Comparison of ENCODE assay signal across 8 cellular contexts in genomic region chr17:21452377-21453143, GRCh38.
A peak's percentile ranks its signal among the peaks of the same experiment; 100 is the strongest.
DNase-seq lines count a peak whose midpoint lies in the region; ATAC-seq and TF ChIP-seq lines count a peak whose summit lies in the region.

No MANE protein-coding gene starts in this region.

- peaks cover 0 to 2% of the 10 kb centered on the region in 2 donors for H3K36me3 Mint-ChIP-seq in CD14-positive monocyte

- H3K4me2 ChIP-seq in neural cell (ENCODE audit: low read length) = no peak overlapping the region

- H3K4me1 Mint-ChIP-seq in CD14-positive monocyte = peaks cover 13% of the 10 kb centered on the region

- H4K20me1 ChIP-seq in neural cell (ENCODE audit: insufficient read depth) = no peaks in the 10 kb centered on the region

- DNase-seq in CD14-positive monocyte (ENCODE audit: low spot score) (peak; percentile 74), LHCN-M2 (ENCODE audit: low read depth) (peak; percentile 58), foreskin melanocyte (peak; percentile 76), ureter (ENCODE audit: low spot score) (peak; percentile 66)
- peak; percentile 38 to 50 for DNase-seq in activated T-cell treated with anti-CD3 and anti-CD28 coated beads, Interleukin-2, amount 50 U/mL, for 48 hours

- H3K27me3 ChIP-seq in neural cell (ENCODE audit: insufficient read depth, low read depth, low read length) = peaks cover 9% of the 10 kb centered on the region

- H3K27me3 Mint-ChIP-seq in CD14-positive monocyte (ENCODE audit: low read depth in 3 of 3) = peaks cover 14 to 28% (median 20%) of the 10 kb centered on the region in 3 donors

- no peak for TF ChIP-seq EP300 in neural cell (conservative IDR thresholded peaks at IDR 0.05; ENCODE audit: poor library complexity, severe bottlenecking)

- H3K4me3 ChIP-seq in neural cell (ENCODE audit: low read length) = peak overlapping the region; percentile 54

- H3K9me3 ChIP-seq in neural cell (ENCODE audit: low read length) = no peaks in the 10 kb centered on the region

- peak overlapping the region in 1 of 7 donors; percentile 40 for H3K27ac Mint-ChIP-seq in CD14-positive monocyte

- TF ChIP-seq CTCF in CD14-positive monocyte (IDR thresholded peaks at IDR 0.05) (peak; percentile 76), neural cell (IDR thresholded peaks at IDR 0.05; ENCODE audit: poor library complexity, severe bottlenecking) (peak; percentile 63)

- no peak overlapping the region for H2AFZ ChIP-seq in neural cell (ENCODE audit: low read depth, low read length)

- no peaks in the 10 kb centered on the region for H3K36me3 ChIP-seq in neural cell (ENCODE audit: insufficient read depth, low read length)

- no peaks in the 10 kb centered on the region for H3K9me2 ChIP-seq in neural cell (ENCODE audit: insufficient read depth, low read length)

- no peak overlapping the region for H3K9ac ChIP-seq in neural cell (ENCODE audit: low read length)

- peaks cover 5 to 24% (median 12%) of the 10 kb centered on the region in 7 donors for H3K9me3 Mint-ChIP-seq in CD14-positive monocyte

- intact Hi-C loops in CD14-positive monocyte (cut with micrococcal nuclease) = loop anchor here (2.0 to 5.0 kb wide), 2 partner anchors 58 to 60 kb away; no protein-coding TSS in a partner anchor

- no peaks in the 10 kb centered on the region for H3K79me2 ChIP-seq in neural cell (replicated peaks; ENCODE audit: insufficient read depth, low read length)

- TF ChIP-seq RAD21 in neural cell (conservative IDR thresholded peaks at IDR 0.05) = peak; percentile 51

- no peaks in the 10 kb centered on the region for H3F3A ChIP-seq in neural cell (ENCODE audit: insufficient read depth, low read length, poor library complexity, severe bottlenecking)

- ATAC-seq in HG03139 (IDR thresholded peaks at IDR 0.05; ENCODE audit: unreplicated experiment) = no peak
- ATAC-seq in HG02852 (IDR thresholded peaks at IDR 0.05; ENCODE audit: unreplicated experiment) = no peak

- H3K27ac ChIP-seq in neural cell (ENCODE audit: low read length) = no peak overlapping the region

- peak overlapping the region in 1 of 2 donors; percentile 73 for H3K4me3 Mint-ChIP-seq in CD14-positive monocyte

TF ChIP-seq in neural cell, 6 proteins besides CTCF, POLR2A, EP300 and RAD21:
- TF ChIP-seq TAF1 (IDR thresholded peaks at IDR 0.05; ENCODE audit: low read depth) (no peak), SMC3 (conservative IDR thresholded peaks at IDR 0.05; ENCODE audit: poor library complexity) (peak; percentile 48), POLR2AphosphoS5 (IDR thresholded peaks at IDR 0.05) (no peak), EZH2 (IDR thresholded peaks at IDR 0.05; ENCODE audit: borderline replicate concordance, insufficient read depth, low read length, poor library complexity, severe bottlenecking) (no peak)
